27 cellular contexts compared by ENCODE assay signal in genomic region chr2:204863351-204863750, GRCh38.
"Had no signal": no experiment of that assay in that cellular context is flagged by ENCODE, and none has a peak within 500 bp of the region (broad histone marks: within the 10 kb centered on the region; RNA-seq: fewer than 3 reads in every experiment).

No MANE protein-coding gene starts in this region.

- H3K9me3 Mint-ChIP-seq: activated B cell treated with CpG ODN at 0.5 μM for 24 hours; activated T-cell treated with anti-CD3 and anti-CD28 coated beads, Interleukin-2, amount 50 U/mL, for 4 hours; T-cell had no signal

- H3K4me1 Mint-ChIP-seq: activated B cell treated with CpG ODN at 0.5 μM for 24 hours; activated CD4-positive, alpha-beta T cell treated with anti-CD3 and anti-CD28 coated beads, Interleukin-2, amount 10 ng/mL, durations not matched to agents 24 days and 14 days; activated CD8-positive, alpha-beta memory T cell treated with anti-CD3 and anti-CD28 coated beads, Interleukin-2, amount 10 ng/mL, durations not matched to agents 7 days and 5 days; activated naive CD8-positive, alpha-beta T cell treated with anti-CD3 and anti-CD28 coated beads, Interleukin-2, amount 50 U/mL, for 24 hours; T-cell had no signal

- DNase-seq: activated B cell treated with CpG ODN at 0.5 μM for 24 hours; activated CD4-positive, alpha-beta T cell treated with anti-CD3 and anti-CD28 coated beads for 1 hour; activated CD4-positive, alpha-beta T cell treated with anti-CD3 and anti-CD28 coated beads, Interleukin-2, amount 10 ng/mL, durations not matched to agents 24 days and 14 days; activated CD4-positive, alpha-beta T cell treated with anti-CD3 and anti-CD28 coated beads, Interleukin-2, amount 50 U/mL, for 48 hours; activated CD8-positive, alpha-beta memory T cell treated with anti-CD3 and anti-CD28 coated beads, Interleukin-2, amount 10 ng/mL, durations not matched to agents 7 days and 5 days; activated effector memory CD4-positive, alpha-beta T cell treated with anti-CD3 and anti-CD28 coated beads, Interleukin-2, amount 50 U/mL, for 16 hours; activated naive CD4-positive, alpha-beta T cell treated with Interleukin-2 at 50 U/mL for 16 hours; activated naive CD8-positive, alpha-beta T cell treated with anti-CD3 and anti-CD28 coated beads, Interleukin-2, amount 50 U/mL, for 24 hours; activated T-cell treated with anti-CD3 and anti-CD28 coated beads, Interleukin-2, amount 50 U/mL, for 4 hours; amygdala; brain microvascular endothelial cell; Kasumi-1; KBM-7; NCI-H1048; NCI-H146; NCI-H187 treated with DMSO at 0.1 percent for 48 hours; NCI-H2081 treated with DMSO at 0.1 percent for 48 hours; NCI-H446 treated with DMSO at 0.1 percent for 48 hours; NCI-H524 treated with DMSO at 0.1 percent for 48 hours; NCI-H82; SIG-M5; T-cell; T-helper 2 cell; T1000 had no signal

- H3K4me3 Mint-ChIP-seq: activated B cell treated with CpG ODN at 0.5 μM for 24 hours; activated CD4-positive, alpha-beta T cell treated with anti-CD3 and anti-CD28 coated beads, Interleukin-2, amount 10 ng/mL, durations not matched to agents 24 days and 14 days; activated CD8-positive, alpha-beta memory T cell treated with anti-CD3 and anti-CD28 coated beads, Interleukin-2, amount 10 ng/mL, durations not matched to agents 7 days and 5 days; activated naive CD8-positive, alpha-beta T cell treated with anti-CD3 and anti-CD28 coated beads, Interleukin-2, amount 50 U/mL, for 24 hours; activated T-cell treated with anti-CD3 and anti-CD28 coated beads, Interleukin-2, amount 50 U/mL, for 4 hours; T-cell had no signal

- H3K36me3 ChIP-seq: brain microvascular endothelial cell, cardiac muscle cell had no signal

- ATAC-seq: activated CD8-positive, alpha-beta memory T cell treated with anti-CD3 and anti-CD28 coated beads, Interleukin-2, amount 10 ng/mL, durations not matched to agents 7 days and 5 days; activated naive CD4-positive, alpha-beta T cell treated with anti-CD3 and anti-CD28 coated beads, Interleukin-2, amount 50 U/mL, for 72 hours; activated naive CD8-positive, alpha-beta T cell treated with anti-CD3 and anti-CD28 coated beads, Interleukin-2, amount 50 U/mL, for 24 hours; activated T-cell treated with anti-CD3 and anti-CD28 coated beads, Interleukin-2, amount 50 U/mL, for 4 hours; T-cell had no signal

- H3K36me3 Mint-ChIP-seq: activated CD8-positive, alpha-beta memory T cell treated with anti-CD3 and anti-CD28 coated beads, Interleukin-2, amount 10 ng/mL, durations not matched to agents 7 days and 5 days; activated naive CD4-positive, alpha-beta T cell treated with anti-CD3 and anti-CD28 coated beads, Interleukin-2, amount 50 U/mL, for 72 hours had no signal

- H3K27me3 ChIP-seq: brain microvascular endothelial cell, cardiac muscle cell had no signal

- H3K27ac ChIP-seq: brain microvascular endothelial cell, cardiac muscle cell, SK-N-MC had no signal

- H3K27ac Mint-ChIP-seq: activated B cell treated with CpG ODN at 0.5 μM for 24 hours; activated CD4-positive, alpha-beta T cell treated with anti-CD3 and anti-CD28 coated beads, Interleukin-2, amount 10 ng/mL, durations not matched to agents 24 days and 14 days; activated CD8-positive, alpha-beta memory T cell treated with anti-CD3 and anti-CD28 coated beads, Interleukin-2, amount 10 ng/mL, durations not matched to agents 7 days and 5 days; activated naive CD4-positive, alpha-beta T cell treated with anti-CD3 and anti-CD28 coated beads, Interleukin-2, amount 50 U/mL, for 72 hours; activated naive CD8-positive, alpha-beta T cell treated with anti-CD3 and anti-CD28 coated beads, Interleukin-2, amount 50 U/mL, for 24 hours; T-cell had no signal

- H3K4me3 ChIP-seq: cardiac muscle cell, SK-N-MC had no signal

- H3K27me3 Mint-ChIP-seq: activated B cell treated with CpG ODN at 0.5 μM for 24 hours; activated CD8-positive, alpha-beta memory T cell treated with anti-CD3 and anti-CD28 coated beads, Interleukin-2, amount 10 ng/mL, durations not matched to agents 7 days and 5 days; T-cell had no signal
